Comparison of ENCODE assay signal across 2 cellular contexts in genomic region chr5:132778129-132778528, GRCh38.
TF ChIP-seq lines count a peak whose summit lies in the region.

No MANE protein-coding gene starts in this region.

TF ChIP-seq in SK-N-SH, 30 proteins besides CTCF, POLR2A, EP300 and RAD21:
- TF ChIP-seq TAF1 (IDR thresholded peaks at IDR 0.05; ENCODE audit: borderline replicate concordance, low read depth, low read length) (no peak), MXI1 (IDR thresholded peaks at IDR 0.05; ENCODE audit: low read depth, low read length) (no peak), NRF1 (IDR thresholded peaks at IDR 0.05; ENCODE audit: low read depth, low read length) (no peak), USF1 (IDR thresholded peaks at IDR 0.05; ENCODE audit: borderline replicate concordance, low read depth) (no peak), TEAD4 (IDR thresholded peaks at IDR 0.05; ENCODE audit: borderline replicate concordance, insufficient read depth) (no peak), YY1 (IDR thresholded peaks at IDR 0.05; ENCODE audit: low read depth) (no peak), RFX5 (IDR thresholded peaks at IDR 0.05; ENCODE audit: low read length) (no peak), SIN3A (IDR thresholded peaks at IDR 0.05; ENCODE audit: borderline replicate concordance, low read depth, low read length) (no peak), GATA2 (CRISPR knock-in tag; IDR thresholded peaks at IDR 0.05) (no peak), REST (IDR thresholded peaks at IDR 0.05; ENCODE audit: low read depth, low read length) (no peak), POLR2AphosphoS5 (IDR thresholded peaks at IDR 0.05; ENCODE audit: low read depth, low read length) (no peak), JUND (IDR thresholded peaks at IDR 0.05) (no peak), SMC3 (IDR thresholded peaks at IDR 0.05; ENCODE audit: low read depth, low read length) (no peak), USF2 (IDR thresholded peaks at IDR 0.05; ENCODE audit: borderline replicate concordance, low read depth, low read length) (no peak), IRF3 (IDR thresholded peaks at IDR 0.05; ENCODE audit: low read depth, low read length) (no peak), MAX (IDR thresholded peaks at IDR 0.05; ENCODE audit: low read depth) (no peak), FOSL2 (IDR thresholded peaks at IDR 0.05; ENCODE audit: borderline replicate concordance, low read depth) (no peak)

TF ChIP-seq in SK-N-SH treated with all-trans-retinoic acid at 6 μM for 48 hours, 23 proteins besides CTCF, POLR2A, EP300 and RAD21:
- TF ChIP-seq ESRRG (CRISPR knock-in tag; IDR thresholded peaks at IDR 0.05) (no peak), TSHZ2 (CRISPR knock-in tag; IDR thresholded peaks at IDR 0.05) (no peak), PATZ1 (CRISPR knock-in tag; IDR thresholded peaks at IDR 0.05; ENCODE audit: borderline replicate concordance) (no peak), ZFP3 (CRISPR knock-in tag; IDR thresholded peaks at IDR 0.05) (no peak), TCF4 (CRISPR knock-in tag; IDR thresholded peaks at IDR 0.05; ENCODE audit: borderline replicate concordance) (no peak), ARNTL (CRISPR knock-in tag; IDR thresholded peaks at IDR 0.05; ENCODE audit: borderline replicate concordance, low read depth) (no peak), ZNF565 (CRISPR knock-in tag; conservative IDR thresholded peaks at IDR 0.05; ENCODE audit: low read depth) (no peak), ZNF8 (CRISPR knock-in tag; IDR thresholded peaks at IDR 0.05) (no peak), GLIS3 (CRISPR knock-in tag; IDR thresholded peaks at IDR 0.05) (no peak), BACH2 (CRISPR knock-in tag; IDR thresholded peaks at IDR 0.05; ENCODE audit: borderline replicate concordance) (no peak), ZFP30 (CRISPR knock-in tag; IDR thresholded peaks at IDR 0.05) (no peak), SNAI2 (CRISPR knock-in tag; IDR thresholded peaks at IDR 0.05) (no peak), ZNF70 (CRISPR knock-in tag; IDR thresholded peaks at IDR 0.05) (no peak), POU6F1 (CRISPR knock-in tag; IDR thresholded peaks at IDR 0.05; ENCODE audit: borderline replicate concordance, low read depth) (no peak), CREB5 (CRISPR knock-in tag; IDR thresholded peaks at IDR 0.05; ENCODE audit: low read depth) (no peak), OSR1 (CRISPR knock-in tag; IDR thresholded peaks at IDR 0.05) (no peak), PPARA (CRISPR knock-in tag; IDR thresholded peaks at IDR 0.05; ENCODE audit: borderline replicate concordance) (no peak), CSRNP3 (CRISPR knock-in tag; IDR thresholded peaks at IDR 0.05) (no peak)
